11 cellular contexts compared by ENCODE assay signal in the genomic region with DNA sequence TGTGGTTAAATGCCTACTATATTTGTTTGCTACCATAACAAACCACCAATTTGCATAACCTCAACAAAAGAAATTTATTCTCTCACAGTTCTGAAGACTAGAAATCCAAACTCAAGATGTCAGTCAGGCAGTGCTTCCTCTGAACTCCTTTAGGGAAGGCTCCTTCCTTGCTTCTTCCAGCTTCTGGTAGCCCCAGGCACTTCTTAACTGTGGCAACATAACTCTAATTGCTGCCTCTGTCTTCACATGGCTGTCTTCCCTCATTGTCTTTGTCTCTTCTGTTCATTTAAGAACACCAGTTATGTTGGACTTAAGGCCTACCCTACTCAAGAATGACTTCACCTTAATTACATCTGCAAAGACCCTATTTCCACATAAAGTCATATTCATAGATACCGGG.
"Had no signal": no experiment of that assay in that cellular context is flagged by ENCODE, and none has a peak within 500 bp of the region (broad histone marks: within the 10 kb centered on the region; RNA-seq: fewer than 3 reads in every experiment).

No MANE protein-coding gene starts in this region.

- H3K4me3 ChIP-seq: body of pancreas, sigmoid colon had no signal

- ATAC-seq: activated CD4-positive, CD25-positive, alpha-beta regulatory T cell treated with anti-CD3 and anti-CD28 coated beads, Interleukin-2, amount 50 U/mL, for 24 hours; body of pancreas; left ventricle myocardium superior; stimulated activated naive B cell treated with anti-CD40 and anti-IgM and Interleukin-4, amounts not matched to agents 10 μg/mL and 1 μg/mL and 100 μg/mL, for 72 hours had no signal

- DNase-seq: activated CD4-positive, alpha-beta T cell treated with anti-CD3 and anti-CD28 coated beads, Interleukin-2, amount 50 U/mL, for 4 hours; activated T-cell treated with anti-CD3 and anti-CD28 coated beads, Interleukin-2, amount 50 U/mL, for 1 hour; body of pancreas; cortex of kidney; effector memory CD4-positive, alpha-beta T cell; left ventricle myocardium superior; sigmoid colon; stimulated activated CD4-positive, alpha-beta T cell treated with anti-CD3 and anti-CD28 coated beads, Interleukin-2, amount 100 ng/mL, for 24 hours; stimulated activated naive B cell treated with anti-CD40 and anti-IgM and Interleukin-4, amounts not matched to agents 10 μg/mL and 1 μg/mL and 100 μg/mL, for 72 hours had no signal

- H3K27ac ChIP-seq: body of pancreas, epithelial cell of prostate, sigmoid colon had no signal

- H3K27me3 ChIP-seq: body of pancreas, sigmoid colon had no signal

- H3K36me3 ChIP-seq: sigmoid colon had no signal

- H3K4me1 ChIP-seq: body of pancreas, sigmoid colon had no signal

- H3K9me3 ChIP-seq: body of pancreas, sigmoid colon had no signal
